ENCODE assay signal across 21 cellular contexts in genomic region chr6:6690144-6690483, GRCh38.
DNase-seq lines count a peak whose midpoint lies in the region; ATAC-seq, FAIRE-seq and TF ChIP-seq lines count a peak whose summit lies in the region.
"Had no signal": no experiment of that assay in that cellular context is flagged by ENCODE, and none has a peak within 500 bp of the region (broad histone marks: within the 10 kb centered on the region; RNA-seq: fewer than 3 reads in every experiment).

No MANE protein-coding gene starts in this region.

- peak overlapping the region; percentile 58 for H2AFZ ChIP-seq in astrocyte (ENCODE audit: low read depth, low read length)
- peak overlapping the region; percentile 41 for H2AFZ ChIP-seq in keratinocyte (ENCODE audit: control insufficient read depth, low read length)

- dilution Hi-C loops in keratinocyte (cut with MboI; ENCODE audit: extremely low pct_ligation_motif_present, low sequenced_read_pairs): no loop called here

- H3K9me3 Mint-ChIP-seq in astrocyte (ENCODE audit: unreplicated experiment): no peaks in the 10 kb centered on the region
- peaks cover 0 to 8% (median 0%) of the 10 kb centered on the region in 3 donors for H3K9me3 Mint-ChIP-seq in T-cell

- peaks cover under 1% of the 10 kb centered on the region for H3K36me3 Mint-ChIP-seq in astrocyte (ENCODE audit: low read depth, unreplicated experiment)
- no peaks in the 10 kb centered on the region for H3K36me3 Mint-ChIP-seq in T-cell
- H3K36me3 Mint-ChIP-seq: activated CD4-positive, alpha-beta memory T cell treated with anti-CD3 and anti-CD28 coated beads for 36 hours; brain; CD8-positive, alpha-beta T cell had no signal

- ATAC-seq in T-cell (replicated peaks in 1 of 4): no peak
- ATAC-seq: activated T-cell treated with anti-CD3 and anti-CD28 coated beads, Interleukin-2, amount 50 U/mL, for 4 hours; CD8-positive, alpha-beta T cell; Panc1; stimulated activated naive CD8-positive, alpha-beta T cell treated with anti-CD3 and anti-CD28 coated beads, Interleukin-15, amount 100 ng/mL, for 72 hours had no signal

- H3K27me3 ChIP-seq in HL-60 (ENCODE audit: insufficient read depth, poor library complexity, severe bottlenecking): no peaks in the 10 kb centered on the region
- H3K27me3 ChIP-seq in astrocyte (ENCODE audit: insufficient read depth, low read length): no peaks in the 10 kb centered on the region
- H3K27me3 ChIP-seq in keratinocyte (ENCODE audit: control insufficient read depth, extremely low read depth, insufficient read depth, low read length): no peaks in the 10 kb centered on the region

- no peak overlapping the region for H3K9ac ChIP-seq in astrocyte (ENCODE audit: low read length)
- peak overlapping the region; percentile 58 for H3K9ac ChIP-seq in keratinocyte (ENCODE audit: control insufficient read depth, extremely low read depth, insufficient read depth, low read length)

- POLR2A ChIA-PET in T-cell (lab: Charles Lee): no interaction called here

- TF ChIP-seq CTCF in HL-60 (IDR thresholded peaks at IDR 0.05; ENCODE audit: insufficient read depth, low read length) (no peak), astrocyte (IDR thresholded peaks at IDR 0.05; ENCODE audit: insufficient read depth, low read depth, low read length) (no peak), keratinocyte (optimal IDR thresholded peaks at IDR 0.05 in 1 of 3, IDR thresholded peaks at IDR 0.05 in 1 of 3, conservative IDR thresholded peaks at IDR 0.05 in 1 of 3; ENCODE audit: extremely low read depth in 1 of 3, insufficient read depth in 2 of 3, low read length in 3 of 3) (no peak), D721Med (IDR thresholded peaks at IDR 0.05; ENCODE audit: insufficient read depth, missing control alignments) (no peak)

- H3K27ac ChIP-seq in HL-60 (replicated peaks): peak overlapping the region; percentile 59
- no peak overlapping the region for H3K27ac ChIP-seq in astrocyte (ENCODE audit: low read depth, low read length)
- H3K27ac ChIP-seq in keratinocyte (ENCODE audit: control insufficient read depth, insufficient read depth, low read length): peak overlapping the region; percentile 88
- peak overlapping the region in 20 of 21 experiments; percentile 28 to 87 (median 74) for H3K27ac ChIP-seq in skin epidermis

- H3K4me3 Mint-ChIP-seq in astrocyte (ENCODE audit: unreplicated experiment) (no peak overlapping the region), T-cell (no peak overlapping the region)
- H3K4me3 Mint-ChIP-seq: activated CD4-positive, alpha-beta memory T cell treated with anti-CD3 and anti-CD28 coated beads for 36 hours; activated T-cell treated with anti-CD3 and anti-CD28 coated beads, Interleukin-2, amount 50 U/mL, for 4 hours; brain; CD8-positive, alpha-beta T cell; stimulated activated naive CD8-positive, alpha-beta T cell treated with anti-CD3 and anti-CD28 coated beads, Interleukin-15, amount 100 ng/mL, for 72 hours had no signal

- H3K36me3 ChIP-seq in astrocyte (ENCODE audit: insufficient read depth, low read length) (no peaks in the 10 kb centered on the region), keratinocyte (ENCODE audit: control insufficient read depth in 2 of 2, extremely low read depth in 1 of 2, insufficient read depth in 2 of 2, low read length in 2 of 2) (no peaks in the 10 kb centered on the region)

- H3K4me1 Mint-ChIP-seq in astrocyte (ENCODE audit: low read depth, unreplicated experiment) (peaks cover 22% of the 10 kb centered on the region), T-cell (peaks cover 5 to 30% (median 19%) of the 10 kb centered on the region in 3 donors)

- no peak overlapping the region for H3K27ac Mint-ChIP-seq in astrocyte (ENCODE audit: unreplicated experiment)
- no peak overlapping the region for H3K27ac Mint-ChIP-seq in T-cell
- H3K27ac Mint-ChIP-seq: activated CD4-positive, alpha-beta memory T cell treated with anti-CD3 and anti-CD28 coated beads for 36 hours; CD8-positive, alpha-beta T cell; stimulated activated naive CD8-positive, alpha-beta T cell treated with anti-CD3 and anti-CD28 coated beads, Interleukin-15, amount 100 ng/mL, for 72 hours had no signal

- H3K4me2 ChIP-seq in astrocyte (ENCODE audit: low read length) (peak overlapping the region; percentile 6), keratinocyte (ENCODE audit: control insufficient read depth, extremely low read depth, insufficient read depth, low read depth, low read length) (peak overlapping the region; percentile 88)

- no peak for FAIRE-seq in astrocyte (lab: Jason Lieb, UNC)
- no peak for FAIRE-seq in keratinocyte (lab: Jason Lieb, UNC)
- FAIRE-seq in D721Med (lab: Jason Lieb, UNC): no peak

- no peaks in the 10 kb centered on the region for H3K9me3 ChIP-seq in astrocyte (ENCODE audit: insufficient read depth, low read depth, low read length)
- H3K9me3 ChIP-seq in keratinocyte (ENCODE audit: control insufficient read depth, low read depth, low read length): no peaks in the 10 kb centered on the region

- CTCF ChIA-PET in T-cell (lab: Charles Lee): no interaction called here

- no peak overlapping the region for H3K4me3 ChIP-seq in HL-60 (replicated peaks; ENCODE audit: insufficient read depth, low read length)
- H3K4me3 ChIP-seq in astrocyte (ENCODE audit: insufficient read depth, low read depth, low read length): no peak overlapping the region
- H3K4me3 ChIP-seq in keratinocyte (ENCODE audit: control insufficient read depth in 2 of 3, extremely low read depth in 1 of 3, insufficient read depth in 2 of 3, low read depth in 1 of 3, low read length in 3 of 3): no peak overlapping the region
- no peak overlapping the region for H3K4me3 ChIP-seq in skin epidermis

- H3K27me3 Mint-ChIP-seq in astrocyte (ENCODE audit: low read depth, unreplicated experiment): peaks cover 6% of the 10 kb centered on the region
- H3K27me3 Mint-ChIP-seq in T-cell: peaks cover under 1 to 5% of the 10 kb centered on the region in 2 donors

- no peaks in the 10 kb centered on the region for H3K79me2 ChIP-seq in astrocyte (ENCODE audit: insufficient read depth, low read length)
- no peaks in the 10 kb centered on the region for H3K79me2 ChIP-seq in keratinocyte (ENCODE audit: control insufficient read depth, insufficient read depth, low read length)

- H3K9me1 ChIP-seq in keratinocyte (ENCODE audit: control insufficient read depth, extremely low read depth, insufficient read depth, low read length): no peaks in the 10 kb centered on the region

- H3K4me1 ChIP-seq in astrocyte (ENCODE audit: insufficient read depth, low read length): peaks cover 8% of the 10 kb centered on the region
- H3K4me1 ChIP-seq in keratinocyte (ENCODE audit: control insufficient read depth, extremely low read depth, insufficient read depth, low read length): peaks cover 56% of the 10 kb centered on the region

- H4K20me1 ChIP-seq in astrocyte (ENCODE audit: insufficient read depth, low read length) (no peaks in the 10 kb centered on the region), keratinocyte (ENCODE audit: control insufficient read depth, extremely low read depth, insufficient read depth, low read length) (no peaks in the 10 kb centered on the region)

- DNase-seq in HL-60 (ENCODE audit: low read depth in 1 of 2, low spot score in 1 of 2) (no peak), astrocyte (ENCODE audit: low read depth) (no peak), keratinocyte (ENCODE audit: low read depth, low spot score) (no peak), LoVo (ENCODE audit: low spot score) (no peak), D721Med (ENCODE audit: insufficient read length, low spot score) (no peak), T-cell (no peak), NCI-H1417 (lab: John Stamatoyannopoulos, UW) (no peak)
- DNase-seq: activated CD4-positive, alpha-beta memory T cell treated with anti-CD3 and anti-CD28 coated beads for 36 hours; activated naive CD4-positive, alpha-beta T cell treated with anti-CD3 and anti-CD28 coated beads, Interleukin-2, amount 50 U/mL, for 16 hours; activated T-cell treated with anti-CD3 and anti-CD28 coated beads, Interleukin-2, amount 50 U/mL, for 4 hours; CD8-positive, alpha-beta T cell; HCEC 1CT; hypothalamus; Karpas-422; NCI-H1417 treated with DMSO at 0.1 percent for 48 hours; NCI-H2171; NCI-H69; stimulated activated naive CD8-positive, alpha-beta T cell treated with anti-CD3 and anti-CD28 coated beads, Interleukin-15, amount 100 ng/mL, for 72 hours had no signal
